1 cellular context compared by ENCODE assay signal in the genomic region with DNA sequence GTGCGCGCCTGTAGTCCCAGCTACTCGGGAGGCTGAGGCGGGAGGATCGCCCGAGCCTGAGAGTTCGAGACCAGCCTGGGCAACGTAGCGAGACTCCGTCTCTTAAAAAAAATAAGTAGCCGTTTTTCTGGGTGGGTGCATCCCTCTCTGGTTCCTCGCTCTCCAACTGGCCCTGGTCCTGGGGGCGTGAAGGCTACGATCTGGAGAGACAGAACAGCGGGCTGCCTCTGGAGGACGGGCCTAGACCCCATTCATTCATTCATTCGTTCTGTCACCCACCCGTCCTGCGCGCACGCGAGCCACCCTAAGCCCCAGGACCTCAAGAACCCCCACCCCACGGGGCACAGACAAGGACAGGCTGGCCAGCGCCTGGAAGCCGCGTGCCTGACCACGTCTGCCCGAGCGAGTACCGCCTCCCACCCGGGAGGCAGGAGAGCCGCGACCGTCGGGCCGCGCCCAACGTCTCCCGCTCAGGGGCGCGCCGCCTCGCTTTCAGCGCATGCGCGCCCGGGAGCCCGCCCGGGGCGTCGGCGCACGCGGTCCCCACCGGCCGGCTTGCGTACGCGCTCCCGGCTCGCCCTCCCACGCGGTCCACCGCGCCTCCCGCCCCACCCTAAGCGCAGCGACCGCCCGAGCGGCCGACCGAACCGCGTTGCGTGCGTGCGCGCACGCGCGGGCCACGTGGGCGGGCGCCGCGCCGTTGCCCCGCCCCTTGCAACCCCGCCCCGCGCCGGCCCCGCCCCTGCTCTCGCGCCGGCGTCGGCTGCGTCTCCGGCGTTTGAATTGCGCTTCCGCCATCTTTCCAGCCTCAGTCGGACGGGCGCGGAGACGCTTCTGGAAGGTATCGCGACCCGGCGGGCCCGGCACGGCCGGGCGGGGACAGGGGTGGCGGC.
A peak's percentile ranks its signal among the peaks of the same experiment; 100 is the strongest.
TF ChIP-seq lines count a peak whose summit lies in the region.

RAN (plus strand) TSS at position 781 of the 893 bp plus-strand sequence. CDS start 528 bp downstream, outside the sequence.

TF ChIP-seq in HepG2, 621 proteins besides CTCF, POLR2A, EP300 and RAD21 (continued from another document and continues in another):
- TF ChIP-seq DMTF1 (CRISPR knock-in tag; IDR thresholded peaks at IDR 0.05): no peak
- peak; percentile 9; the same call in 1 of the 2 replicates for TF ChIP-seq TBX2 (CRISPR knock-in tag; IDR thresholded peaks at IDR 0.05; ENCODE audit: borderline replicate concordance)
- TF ChIP-seq EHMT2 (IDR thresholded peaks at IDR 0.05; ENCODE audit: borderline replicate concordance, low read depth, low read length): no peak
- TF ChIP-seq MXI1 (IDR thresholded peaks at IDR 0.05; ENCODE audit: borderline replicate concordance, low read depth, low read length): peak; percentile 86; the same call in 1 of the 3 replicates
- TF ChIP-seq ZNF562 (CRISPR knock-in tag; IDR thresholded peaks at IDR 0.05; ENCODE audit: borderline replicate concordance): no peak; the same call in 1 of the 2 replicates
- 0 out of 2 replicates have a peak, but pooled peaks have one; percentile 24 for TF ChIP-seq ELF1 (CRISPR knock-in tag; IDR thresholded peaks at IDR 0.05)
- TF ChIP-seq RXRA (CRISPR knock-in tag; IDR thresholded peaks at IDR 0.05): peak; percentile 15; the same call in 1 of the 2 replicates
- no peak for TF ChIP-seq MTF1 (CRISPR knock-in tag; IDR thresholded peaks at IDR 0.05)
- TF ChIP-seq ZNF550 (CRISPR knock-in tag; IDR thresholded peaks at IDR 0.05; ENCODE audit: borderline replicate concordance): no peak
- no peak for TF ChIP-seq ZBTB21 (CRISPR knock-in tag; IDR thresholded peaks at IDR 0.05)
- TF ChIP-seq ATF5 (CRISPR knock-in tag; IDR thresholded peaks at IDR 0.05; ENCODE audit: low read depth): no peak
- no peak for TF ChIP-seq BRF2 (CRISPR knock-in tag; IDR thresholded peaks at IDR 0.05)
- TF ChIP-seq ZNF570 (CRISPR knock-in tag; IDR thresholded peaks at IDR 0.05; ENCODE audit: borderline replicate concordance): no peak
- TF ChIP-seq ZNF589 (CRISPR knock-in tag; conservative IDR thresholded peaks at IDR 0.05): 0 out of 2 replicates have a peak, but pooled peaks have one; percentile 24
- TF ChIP-seq ARID2 (CRISPR knock-in tag; IDR thresholded peaks at IDR 0.05; ENCODE audit: borderline replicate concordance): no peak
- TF ChIP-seq, protein P1, sequence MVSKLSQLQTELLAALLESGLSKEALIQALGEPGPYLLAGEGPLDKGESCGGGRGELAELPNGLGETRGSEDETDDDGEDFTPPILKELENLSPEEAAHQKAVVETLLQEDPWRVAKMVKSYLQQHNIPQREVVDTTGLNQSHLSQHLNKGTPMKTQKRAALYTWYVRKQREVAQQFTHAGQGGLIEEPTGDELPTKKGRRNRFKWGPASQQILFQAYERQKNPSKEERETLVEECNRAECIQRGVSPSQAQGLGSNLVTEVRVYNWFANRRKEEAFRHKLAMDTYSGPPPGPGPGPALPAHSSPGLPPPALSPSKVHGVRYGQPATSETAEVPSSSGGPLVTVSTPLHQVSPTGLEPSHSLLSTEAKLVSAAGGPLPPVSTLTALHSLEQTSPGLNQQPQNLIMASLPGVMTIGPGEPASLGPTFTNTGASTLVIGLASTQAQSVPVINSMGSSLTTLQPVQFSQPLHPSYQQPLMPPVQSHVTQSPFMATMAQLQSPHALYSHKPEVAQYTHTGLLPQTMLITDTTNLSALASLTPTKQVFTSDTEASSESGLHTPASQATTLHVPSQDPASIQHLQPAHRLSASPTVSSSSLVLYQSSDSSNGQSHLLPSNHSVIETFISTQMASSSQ (IDR thresholded peaks at IDR 0.05; ENCODE audit: low read depth): no peak
- TF ChIP-seq, protein P1 (CRISPR knock-in tag; IDR thresholded peaks at IDR 0.05; ENCODE audit: borderline replicate concordance): no peak
- no peak for TF ChIP-seq ZNF614 (CRISPR knock-in tag; IDR thresholded peaks at IDR 0.05; ENCODE audit: borderline replicate concordance)
- TF ChIP-seq, protein P2, sequence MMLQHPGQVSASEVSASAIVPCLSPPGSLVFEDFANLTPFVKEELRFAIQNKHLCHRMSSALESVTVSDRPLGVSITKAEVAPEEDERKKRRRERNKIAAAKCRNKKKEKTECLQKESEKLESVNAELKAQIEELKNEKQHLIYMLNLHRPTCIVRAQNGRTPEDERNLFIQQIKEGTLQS (CRISPR knock-in tag; IDR thresholded peaks at IDR 0.05): no peak
- TF ChIP-seq, protein P3, sequence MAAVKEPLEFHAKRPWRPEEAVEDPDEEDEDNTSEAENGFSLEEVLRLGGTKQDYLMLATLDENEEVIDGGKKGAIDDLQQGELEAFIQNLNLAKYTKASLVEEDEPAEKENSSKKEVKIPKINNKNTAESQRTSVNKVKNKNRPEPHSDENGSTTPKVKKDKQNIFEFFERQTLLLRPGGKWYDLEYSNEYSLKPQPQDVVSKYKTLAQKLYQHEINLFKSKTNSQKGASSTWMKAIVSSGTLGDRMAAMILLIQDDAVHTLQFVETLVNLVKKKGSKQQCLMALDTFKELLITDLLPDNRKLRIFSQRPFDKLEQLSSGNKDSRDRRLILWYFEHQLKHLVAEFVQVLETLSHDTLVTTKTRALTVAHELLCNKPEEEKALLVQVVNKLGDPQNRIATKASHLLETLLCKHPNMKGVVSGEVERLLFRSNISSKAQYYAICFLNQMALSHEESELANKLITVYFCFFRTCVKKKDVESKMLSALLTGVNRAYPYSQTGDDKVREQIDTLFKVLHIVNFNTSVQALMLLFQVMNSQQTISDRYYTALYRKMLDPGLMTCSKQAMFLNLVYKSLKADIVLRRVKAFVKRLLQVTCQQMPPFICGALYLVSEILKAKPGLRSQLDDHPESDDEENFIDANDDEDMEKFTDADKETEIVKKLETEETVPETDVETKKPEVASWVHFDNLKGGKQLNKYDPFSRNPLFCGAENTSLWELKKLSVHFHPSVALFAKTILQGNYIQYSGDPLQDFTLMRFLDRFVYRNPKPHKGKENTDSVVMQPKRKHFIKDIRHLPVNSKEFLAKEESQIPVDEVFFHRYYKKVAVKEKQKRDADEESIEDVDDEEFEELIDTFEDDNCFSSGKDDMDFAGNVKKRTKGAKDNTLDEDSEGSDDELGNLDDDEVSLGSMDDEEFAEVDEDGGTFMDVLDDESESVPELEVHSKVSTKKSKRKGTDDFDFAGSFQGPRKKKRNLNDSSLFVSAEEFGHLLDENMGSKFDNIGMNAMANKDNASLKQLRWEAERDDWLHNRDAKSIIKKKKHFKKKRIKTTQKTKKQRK (IDR thresholded peaks at IDR 0.05; ENCODE audit: low read length): no peak
- TF ChIP-seq, protein P4, sequence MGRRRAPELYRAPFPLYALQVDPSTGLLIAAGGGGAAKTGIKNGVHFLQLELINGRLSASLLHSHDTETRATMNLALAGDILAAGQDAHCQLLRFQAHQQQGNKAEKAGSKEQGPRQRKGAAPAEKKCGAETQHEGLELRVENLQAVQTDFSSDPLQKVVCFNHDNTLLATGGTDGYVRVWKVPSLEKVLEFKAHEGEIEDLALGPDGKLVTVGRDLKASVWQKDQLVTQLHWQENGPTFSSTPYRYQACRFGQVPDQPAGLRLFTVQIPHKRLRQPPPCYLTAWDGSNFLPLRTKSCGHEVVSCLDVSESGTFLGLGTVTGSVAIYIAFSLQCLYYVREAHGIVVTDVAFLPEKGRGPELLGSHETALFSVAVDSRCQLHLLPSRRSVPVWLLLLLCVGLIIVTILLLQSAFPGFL (CRISPR knock-in tag; IDR thresholded peaks at IDR 0.05): no peak
- TF ChIP-seq KLF15 (CRISPR knock-in tag; IDR thresholded peaks at IDR 0.05; ENCODE audit: borderline replicate concordance): peak; percentile 76; the same call in 1 of the 2 replicates
- no peak for TF ChIP-seq ZNF224 (CRISPR knock-in tag; IDR thresholded peaks at IDR 0.05)
- TF ChIP-seq FUBP1 (CRISPR knock-in tag; IDR thresholded peaks at IDR 0.05; ENCODE audit: borderline replicate concordance): no peak
- TF ChIP-seq MBD4 (IDR thresholded peaks at IDR 0.05; ENCODE audit: borderline replicate concordance, low read length): no peak
- TF ChIP-seq SP4 (CRISPR knock-in tag; IDR thresholded peaks at IDR 0.05): peak; percentile 83
- no peak for TF ChIP-seq TSC22D2 (CRISPR knock-in tag; IDR thresholded peaks at IDR 0.05; ENCODE audit: borderline replicate concordance)
- no peak for TF ChIP-seq PLRG1 (conservative IDR thresholded peaks at IDR 0.05)
- no peak for TF ChIP-seq IRF2 (CRISPR knock-in tag; IDR thresholded peaks at IDR 0.05)
- no peak for TF ChIP-seq ZNF484 (CRISPR knock-in tag; IDR thresholded peaks at IDR 0.05; ENCODE audit: borderline replicate concordance, low read depth)
- no peak for TF ChIP-seq CC2D1A (CRISPR knock-in tag; IDR thresholded peaks at IDR 0.05)
- peak; percentile 55; the same call in 1 of the 2 replicates for TF ChIP-seq ZC3H4 (CRISPR knock-in tag; IDR thresholded peaks at IDR 0.05; ENCODE audit: borderline replicate concordance)
- no peak for TF ChIP-seq ZNF17 (CRISPR knock-in tag; IDR thresholded peaks at IDR 0.05)
- TF ChIP-seq PBX3 (CRISPR knock-in tag; IDR thresholded peaks at IDR 0.05; ENCODE audit: borderline replicate concordance): no peak; the same call in 1 of the 2 replicates
- no peak for TF ChIP-seq PCBP2 (optimal IDR thresholded peaks at IDR 0.05; ENCODE audit: low read depth, low read length, poor library complexity, severe bottlenecking)
- TF ChIP-seq, protein P5, sequence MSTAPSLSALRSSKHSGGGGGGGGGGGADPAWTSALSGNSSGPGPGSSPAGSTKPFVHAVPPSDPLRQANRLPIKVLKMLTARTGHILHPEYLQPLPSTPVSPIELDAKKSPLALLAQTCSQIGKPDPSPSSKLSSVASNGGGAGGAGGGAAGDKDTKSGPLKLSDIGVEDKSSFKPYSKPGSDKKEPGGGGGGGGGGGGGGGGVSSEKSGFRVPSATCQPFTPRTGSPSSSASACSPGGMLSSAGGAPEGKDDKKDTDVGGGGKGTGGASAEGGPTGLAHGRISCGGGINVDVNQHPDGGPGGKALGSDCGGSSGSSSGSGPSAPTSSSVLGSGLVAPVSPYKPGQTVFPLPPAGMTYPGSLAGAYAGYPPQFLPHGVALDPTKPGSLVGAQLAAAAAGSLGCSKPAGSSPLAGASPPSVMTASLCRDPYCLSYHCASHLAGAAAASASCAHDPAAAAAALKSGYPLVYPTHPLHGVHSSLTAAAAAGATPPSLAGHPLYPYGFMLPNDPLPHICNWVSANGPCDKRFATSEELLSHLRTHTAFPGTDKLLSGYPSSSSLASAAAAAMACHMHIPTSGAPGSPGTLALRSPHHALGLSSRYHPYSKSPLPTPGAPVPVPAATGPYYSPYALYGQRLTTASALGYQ (CRISPR knock-in tag; IDR thresholded peaks at IDR 0.05): peak; percentile 35; the same call in 1 of the 2 replicates
